ENCODE assay signal across 31 cellular contexts in the genomic region with DNA sequence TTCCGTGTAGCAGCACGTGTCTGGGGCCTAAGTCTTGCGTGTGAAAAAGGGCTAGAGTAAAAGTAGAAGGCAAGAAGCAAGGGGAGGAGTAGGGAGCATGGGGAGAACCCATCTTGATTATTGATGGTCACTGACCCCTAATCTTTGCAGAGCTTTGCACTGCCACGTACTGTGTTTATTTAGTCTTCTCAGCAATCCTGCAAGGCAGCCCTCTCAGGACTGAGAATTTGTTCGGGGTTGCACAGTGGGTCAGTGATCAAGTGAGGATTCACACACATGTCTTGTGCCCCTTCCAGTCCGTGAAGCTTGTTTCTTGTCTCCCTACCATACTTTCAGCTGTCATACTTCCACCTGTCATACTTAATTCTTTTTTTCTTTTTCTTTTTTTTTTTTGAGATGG. TPM values are rescaled to one million over a fixed set of nuclear protein-coding genes. Genes with fewer than 3 reads are reported as not detected.
"Had no signal": no experiment of that assay in that cellular context is flagged by ENCODE, and none has a peak within 500 bp of the region (broad histone marks: within the 10 kb centered on the region; RNA-seq: fewer than 3 reads in every experiment).

No MANE protein-coding gene starts in this region.

- H3K27ac ChIP-seq: adrenal gland, gastroesophageal sphincter, hepatocyte, neutrophil, ovary, prostate gland, sigmoid colon, upper lobe of left lung, vagina had no signal

- H3K27me3 Mint-ChIP-seq: activated naive CD8-positive, alpha-beta T cell treated with anti-CD3 and anti-CD28 coated beads for 36 hours had no signal

- H3K9me3 ChIP-seq: adrenal gland, gastroesophageal sphincter, neutrophil, ovary, prostate gland, sigmoid colon, stomach, thyroid gland, upper lobe of left lung, vagina had no signal

- DNase-seq: activated CD4-positive, alpha-beta T cell treated with anti-CD3 and anti-CD28 coated beads for 48 hours; activated CD4-positive, alpha-beta T cell treated with anti-CD3 and anti-CD28 coated beads, Interleukin-2, amount 50 U/mL, for 48 hours; activated CD8-positive, alpha-beta memory T cell treated with anti-CD3 and anti-CD28 coated beads for 24 hours; activated effector memory CD4-positive, alpha-beta T cell treated with anti-CD3 and anti-CD28 coated beads, Interleukin-2, amount 50 U/mL, for 16 hours; activated naive CD4-positive, alpha-beta T cell treated with anti-CD3 and anti-CD28 coated beads for 36 hours; activated naive CD8-positive, alpha-beta T cell treated with anti-CD3 and anti-CD28 coated beads for 36 hours; adrenal gland; caudate nucleus; cortex of kidney; endodermal cell; islet precursor cell; nephron progenitor cell; ovary; retina; sigmoid colon; small intestine; stimulated activated CD4-positive, alpha-beta T cell treated with anti-CD3 and anti-CD28 coated beads, Interleukin-4, amount 100 ng/mL, for 24 hours; stomach; thyroid gland; upper lobe of left lung had no signal

- H2AFZ ChIP-seq: hepatocyte had no signal

- ATAC-seq: activated CD4-positive, CD25-positive, alpha-beta regulatory T cell treated with anti-CD3 and anti-CD28 coated beads, Interleukin-2, amount 50 U/mL, for 24 hours; gastroesophageal sphincter; left cardiac atrium; left ventricle myocardium superior; stimulated activated effector memory CD8-positive, alpha-beta T cell treated with anti-CD3 and anti-CD28 coated beads, Interleukin-12 subunit alpha, Interleukin-12 subunit beta, amount 100 ng/mL, for 72 hours had no signal

- FAIRE-seq: astrocyte, small intestine had no signal

- H3K4me2 ChIP-seq: hepatocyte had no signal

- H3K27ac Mint-ChIP-seq: activated naive CD4-positive, alpha-beta T cell treated with anti-CD3 and anti-CD28 coated beads for 36 hours; activated naive CD8-positive, alpha-beta T cell treated with anti-CD3 and anti-CD28 coated beads for 36 hours; endodermal cell; nephron progenitor cell; stimulated activated effector memory CD8-positive, alpha-beta T cell treated with anti-CD3 and anti-CD28 coated beads, Interleukin-12 subunit alpha, Interleukin-12 subunit beta, amount 100 ng/mL, for 72 hours had no signal

- H3K4me3 ChIP-seq: adrenal gland, gastroesophageal sphincter, hepatocyte, ovary, prostate gland, sigmoid colon, stomach, thyroid gland, upper lobe of left lung, vagina had no signal

- H3K27me3 ChIP-seq: adrenal gland, gastroesophageal sphincter, hepatocyte, neutrophil, ovary, sigmoid colon, stomach, thyroid gland, upper lobe of left lung, vagina had no signal

- H3K4me3 Mint-ChIP-seq: activated naive CD4-positive, alpha-beta T cell treated with anti-CD3 and anti-CD28 coated beads for 36 hours; activated naive CD8-positive, alpha-beta T cell treated with anti-CD3 and anti-CD28 coated beads for 36 hours; endodermal cell; nephron progenitor cell; stimulated activated effector memory CD8-positive, alpha-beta T cell treated with anti-CD3 and anti-CD28 coated beads, Interleukin-12 subunit alpha, Interleukin-12 subunit beta, amount 100 ng/mL, for 72 hours had no signal

- H3K36me3 ChIP-seq: ovary, prostate gland, thyroid gland, vagina had no signal

- H3K36me3 Mint-ChIP-seq: activated naive CD8-positive, alpha-beta T cell treated with anti-CD3 and anti-CD28 coated beads for 36 hours had no signal

RNA-seq across cellular contexts. Expression of gene TTLL13, which starts 41.0 kb away (rescaled TPM):
- total RNA-seq: astrocyte, chondrocyte, hepatocyte, left cardiac atrium, sigmoid colon, stomach, vagina had no signal
- polyA plus RNA-seq: hepatocyte had no signal
